ENCODE assay signal across 11 cellular contexts in the genomic region with DNA sequence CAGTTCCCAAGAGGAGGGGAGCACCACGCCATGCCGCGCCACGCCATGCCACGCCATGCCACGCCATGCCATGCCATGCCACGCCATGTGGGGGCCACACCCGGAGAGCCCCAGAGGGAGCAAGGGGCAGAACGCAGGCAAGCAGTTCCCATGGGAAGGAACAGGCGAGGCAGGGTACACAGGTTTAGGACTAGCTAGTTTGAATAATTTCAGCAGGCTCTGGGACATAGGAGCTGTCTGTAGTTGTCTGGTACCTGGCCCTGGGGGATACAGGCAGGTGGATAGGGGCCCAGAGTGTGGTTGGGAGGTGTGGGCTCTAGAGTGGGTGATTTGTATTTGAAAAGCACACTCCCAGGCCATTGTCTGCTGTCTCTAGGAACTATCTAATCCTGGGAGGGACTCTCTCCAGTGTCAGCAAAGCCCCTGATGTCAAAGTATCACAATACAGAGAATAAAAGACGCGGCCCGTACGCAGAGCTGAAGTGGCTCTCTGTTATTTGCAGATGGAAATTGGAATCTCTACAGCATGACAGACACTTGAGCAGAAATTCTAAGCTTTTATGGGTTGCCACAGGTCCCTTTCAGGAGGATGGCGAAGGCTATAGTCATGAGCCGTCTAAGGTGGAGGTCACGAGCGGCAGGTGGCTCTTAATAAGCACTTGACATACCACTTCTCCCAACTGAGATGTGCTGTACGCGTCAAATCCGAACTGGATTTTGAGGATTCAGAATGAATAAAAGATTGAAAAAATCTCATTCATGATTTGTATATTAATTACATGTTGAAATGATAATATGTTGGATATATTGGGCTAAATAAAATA.
DNase-seq lines count a peak whose midpoint lies in the region; ATAC-seq and TF ChIP-seq lines count a peak whose summit lies in the region.
"Had no signal": no experiment of that assay in that cellular context is flagged by ENCODE, and none has a peak within 500 bp of the region (broad histone marks: within the 10 kb centered on the region; RNA-seq: fewer than 3 reads in every experiment).

No MANE protein-coding gene starts in this region.

- WGBS in heart left ventricle, 4 donors, result 85 to 89% (median 87%) methylated on average over 21 of the region's 21 CpGs
- WGBS in esophagus muscularis mucosa, result 95% methylated on average over 21 of the region's 21 CpGs
- WGBS in tibial nerve, 2 donors, result 91 to 93% methylated on average over 21 of the region's 21 CpGs

- H3K36me3 ChIP-seq in heart left ventricle (no peaks in the 10 kb centered on the region), esophagus muscularis mucosa (no peaks in the 10 kb centered on the region), tibial nerve (no peaks in the 10 kb centered on the region)
- H3K36me3 ChIP-seq: brain microvascular endothelial cell had no signal

- ATAC-seq in heart left ventricle, result no peak
- no peak for ATAC-seq in left cardiac atrium
- ATAC-seq in HG02571 (IDR thresholded peaks at IDR 0.05; ENCODE audit: unreplicated experiment), result no peak
- ATAC-seq in GM21529 (IDR thresholded peaks at IDR 0.05; ENCODE audit: unreplicated experiment), result no peak

- peaks cover 0 to 57% (median 43%) of the 10 kb centered on the region in 12 donors for H3K4me1 ChIP-seq in heart left ventricle
- peaks cover 45 to 58% (median 55%) of the 10 kb centered on the region in 4 donors for H3K4me1 ChIP-seq in esophagus muscularis mucosa
- H3K4me1 ChIP-seq in tibial nerve, result peaks cover 0 to 56% (median 21%) of the 10 kb centered on the region in 4 donors

- peak in 2 of 5 donors; percentile 5 to 18 for DNase-seq in heart left ventricle
- no peak for DNase-seq in left cardiac atrium
- peak; percentile 92 for DNase-seq in NCI-H2227 treated with DMSO at 0.1 percent for 48 hours (lab: John Stamatoyannopoulos, UW)
- peak; percentile 81 for DNase-seq in esophagus muscularis mucosa (ENCODE audit: extremely low spot score)
- DNase-seq in tibial nerve (ENCODE audit: low spot score in 2 of 2), result no peak
- no peak for DNase-seq in RWPE1 (ENCODE audit: low spot score)
- DNase-seq: brain microvascular endothelial cell; NCI-H446 treated with DMSO at 0.1 percent for 48 hours; stimulated activated CD4-positive, alpha-beta T cell treated with anti-CD3 and anti-CD28 coated beads, Interleukin-15, amount 100 ng/mL, for 24 hours had no signal

- H3K9me3 ChIP-seq in heart left ventricle, result peaks cover 0 to 9% (median 5%) of the 10 kb centered on the region in 12 donors
- H3K9me3 ChIP-seq in esophagus muscularis mucosa, result peaks cover 0 to 8% (median 6%) of the 10 kb centered on the region in 4 donors
- peaks cover 0 to 5% (median 0%) of the 10 kb centered on the region in 4 donors for H3K9me3 ChIP-seq in tibial nerve

- TF ChIP-seq EP300 in esophagus muscularis mucosa (IDR thresholded peaks at IDR 0.05), result no peak
- TF ChIP-seq EP300 in tibial nerve (IDR thresholded peaks at IDR 0.05), result no peak

- CTCF ChIA-PET in RWPE1 (lab: Yijun Ruan, JAX), result no interaction called here

- H3K27ac ChIP-seq in heart left ventricle, result peak overlapping the region; percentile 63 to 97 (median 84)
- peak overlapping the region in 3 of 4 donors; percentile 67 to 87 (median 82) for H3K27ac ChIP-seq in esophagus muscularis mucosa (replicated peaks in 1 of 4)
- peak overlapping the region in 3 of 4 donors; percentile 29 to 88 (median 79) for H3K27ac ChIP-seq in tibial nerve
- no peak overlapping the region for H3K27ac ChIP-seq in RWPE1
- H3K27ac ChIP-seq: brain microvascular endothelial cell had no signal

- POLR2A ChIA-PET in RWPE1 (lab: Yijun Ruan, JAX; ENCODE audit: low non-redundant PET), result no interaction called here

- no peak overlapping the region for H3K4me3 ChIP-seq in heart left ventricle
- no peak overlapping the region for H3K4me3 ChIP-seq in esophagus muscularis mucosa
- no peak overlapping the region for H3K4me3 ChIP-seq in tibial nerve

- H3K27me3 ChIP-seq in heart left ventricle (no peaks in the 10 kb centered on the region), esophagus muscularis mucosa (no peaks in the 10 kb centered on the region), tibial nerve (no peaks in the 10 kb centered on the region)

- TF ChIP-seq CTCF in heart left ventricle (IDR thresholded peaks at IDR 0.05), result no peak
- TF ChIP-seq CTCF in esophagus muscularis mucosa (IDR thresholded peaks at IDR 0.05), result no peak
- no peak for TF ChIP-seq CTCF in tibial nerve (IDR thresholded peaks at IDR 0.05)
- no peak for TF ChIP-seq CTCF in RWPE1 (conservative IDR thresholded peaks at IDR 0.05; ENCODE audit: low read depth)

- intact Hi-C loops in heart left ventricle (cut with DNase I) (loop anchor here in 6 of 10 donors (5.0 to 10.0 kb wide), 4 partner anchors 77 to 195 kb away; no protein-coding TSS in a partner anchor), left cardiac atrium (cut with DNase I) (loop anchor here (5.0 to 10.0 kb wide), 2 partner anchors 193 to 195 kb away; no protein-coding TSS in a partner anchor), esophagus muscularis mucosa (cut with DNase I) (loop anchor here (5.0 kb wide), 1 partner anchor 135 kb away; no protein-coding TSS in a partner anchor)

- TF ChIP-seq POLR2A in heart left ventricle (IDR thresholded peaks at IDR 0.05) (no peak), esophagus muscularis mucosa (IDR thresholded peaks at IDR 0.05; ENCODE audit: low read depth) (no peak), tibial nerve (IDR thresholded peaks at IDR 0.05) (no peak)

Comparison
In these comparisons a context has a peak if more than half of its experiments do, and no peak if none do; other contexts are left out.
1. DNase-seq: peak in NCI-H2227 treated with DMSO at 0.1 percent for 48 hours (single experiment) and esophagus muscularis mucosa (single experiment); none in left cardiac atrium (single experiment), tibial nerve (0 of 2) and RWPE1 (single experiment).